In the genomic region with DNA sequence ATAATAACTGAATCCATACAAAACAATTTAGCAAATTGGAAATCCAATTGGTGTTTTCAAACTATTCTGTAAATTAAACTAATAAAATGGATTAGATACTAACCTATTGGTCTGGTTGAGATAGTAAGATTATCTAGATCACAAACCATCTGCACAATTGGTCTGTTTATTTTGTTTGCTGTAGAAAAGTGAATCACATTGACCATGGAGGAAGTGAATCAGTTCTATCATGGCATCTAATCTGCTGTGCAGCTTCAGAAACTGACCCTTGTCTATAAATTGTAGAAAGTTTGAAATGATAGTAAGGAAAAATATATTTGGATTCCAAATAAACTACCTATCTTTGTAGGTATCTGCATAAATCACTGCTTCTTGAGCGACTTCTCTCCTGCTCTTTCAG, we compare ENCODE assay signal across 17 cellular contexts.
"Had no signal": no experiment of that assay in that cellular context is flagged by ENCODE, and none has a peak within 500 bp of the region (broad histone marks: within the 10 kb centered on the region; RNA-seq: fewer than 3 reads in every experiment).

No MANE protein-coding gene starts in this region.

- FAIRE-seq: TTC549 had no signal

- H3K27me3 ChIP-seq: transverse colon had no signal

- H3K4me3 ChIP-seq: prostate gland, skin epidermis, transverse colon had no signal

- DNase-seq: activated CD4-positive, alpha-beta T cell treated with anti-CD3 and anti-CD28 coated beads, Interleukin-2, amount 10 ng/mL, durations not matched to agents 24 days and 14 days; activated CD4-positive, CD25-positive, alpha-beta regulatory T cell; activated CD8-positive, alpha-beta memory T cell treated with anti-CD3 and anti-CD28 coated beads, Interleukin-2, amount 50 U/mL, for 4 hours; activated CD8-positive, alpha-beta T cell treated with anti-CD3 and anti-CD28 coated beads, Interleukin-2, amount 10 ng/mL, durations not matched to agents 7 days and 5 days; activated gamma-delta T cell; activated T-cell treated with anti-CD3 and anti-CD28 coated beads, Interleukin-2, amount 50 U/mL, for 72 hours; erythroblast; hypothalamus; kidney glomerular epithelial cell; occipital lobe; right cardiac atrium; stimulated activated CD4-positive, alpha-beta T cell treated with anti-CD3 and anti-CD28 coated beads, Interleukin-4, amount 100 ng/mL, for 24 hours; stimulated activated naive CD4-positive, alpha-beta T cell; transverse colon had no signal

- H3K36me3 ChIP-seq: prostate gland, transverse colon had no signal

- H3K27ac ChIP-seq: prostate gland, skin epidermis, transverse colon had no signal
